Comparison of ENCODE assay signal across 8 cellular contexts in the genomic region with DNA sequence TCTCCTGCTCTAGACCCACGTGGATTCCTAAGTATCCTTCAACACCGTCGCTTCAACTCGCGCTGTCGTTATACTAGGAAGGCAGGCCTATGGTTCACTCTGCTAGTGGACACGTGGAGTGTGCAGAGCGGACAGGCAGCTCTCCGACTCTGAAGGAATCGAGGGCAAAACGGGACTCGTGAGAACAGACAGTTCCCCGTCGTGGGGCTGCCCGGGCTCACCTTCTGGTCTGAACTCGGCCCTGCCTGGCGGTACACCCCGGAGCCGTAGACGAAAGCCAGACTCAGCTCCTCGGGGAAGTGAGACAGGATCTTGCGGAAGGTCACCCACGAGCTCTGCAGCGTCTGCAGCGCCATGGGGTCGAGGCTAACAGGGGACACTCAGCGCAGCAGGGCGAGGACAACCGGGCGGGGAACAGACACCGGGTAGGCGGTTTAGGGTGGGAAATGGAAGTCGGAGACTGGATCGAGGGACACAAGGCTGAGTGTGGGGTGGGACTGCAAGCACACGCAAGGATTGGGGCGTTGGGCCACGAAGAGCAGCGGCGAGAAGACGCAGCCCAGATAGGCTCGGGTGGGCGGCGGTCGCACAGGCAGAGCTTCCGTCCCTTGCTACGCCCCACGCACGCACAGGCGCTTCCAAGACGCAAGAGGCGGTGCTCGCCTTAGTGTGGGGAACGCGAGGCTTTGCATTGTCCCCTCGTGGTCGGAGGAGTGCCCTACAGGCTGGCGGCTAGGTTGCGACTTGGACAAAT. TPM values are rescaled to one million over a fixed set of nuclear protein-coding genes. Genes with fewer than 3 reads are reported as not detected.
DNase-seq lines count a peak whose midpoint lies in the region; ATAC-seq and TF ChIP-seq lines count a peak whose summit lies in the region.

TAMM41 (minus strand) TSS at position 605 of the 754 bp plus-strand sequence; CDS start at position 356, 249 bp downstream.

- H3K27ac ChIP-seq in VCaP (peak within 1 kb of the TSS; percentile 89), mammary epithelial cell (ENCODE audit: insufficient read depth, low read depth, low read length) (peak within 1 kb of the TSS; percentile 70), smooth muscle cell (ENCODE audit: low read depth) (peak within 1 kb of the TSS; percentile 63)

- H3F3A ChIP-seq in smooth muscle cell (ENCODE audit: low read depth) = no peaks in the 10 kb centered on the region

- H3K4me2 ChIP-seq in mammary epithelial cell (ENCODE audit: insufficient read depth, low read depth, low read length) = peak within 1 kb of the TSS; percentile 94
- H3K4me2 ChIP-seq in smooth muscle cell = peak within 1 kb of the TSS; percentile 92

- H3K9me3 ChIP-seq in mammary epithelial cell (replicated peaks; ENCODE audit: insufficient read depth, low read length) (no peaks in the 10 kb centered on the region), smooth muscle cell (replicated peaks; ENCODE audit: low read depth) (no peaks in the 10 kb centered on the region)

- H3K79me2 ChIP-seq in mammary epithelial cell (ENCODE audit: insufficient read depth, low read length) (peaks cover 41% of the 10 kb centered on the region), smooth muscle cell (ENCODE audit: low read depth) (peaks cover 26% of the 10 kb centered on the region)

- CTCF ChIA-PET in mammary epithelial cell (lab: Charles Lee; ENCODE audit: low non-redundant PET) = interaction anchor here (0.6 kb wide), 1 partner anchor 208 kb away, joined by 6 read pairs; no protein-coding TSS in a partner anchor

- in situ Hi-C loops in ACHN (cut with HindIII; ENCODE audit: low pct_ligation_motif_present, low pct_unique_long_range_greater_than_20kb, low sequenced_read_pairs) (no loop called here), mammary epithelial cell (cut with MboI; ENCODE audit: low sequenced_read_pairs in 2 of 2) (no loop called here)

- H3K36me3 ChIP-seq in mammary epithelial cell (ENCODE audit: insufficient read depth, low read length) = peaks cover 3% of the 10 kb centered on the region
- no peaks in the 10 kb centered on the region for H3K36me3 ChIP-seq in smooth muscle cell (ENCODE audit: low read depth)

- DNase-seq in ACHN (peak; percentile 80), NCI-H2171 (lab: John Stamatoyannopoulos, UW) (peak; percentile 78), mammary epithelial cell (peak; percentile 82), iPS-NIHi11 (ENCODE audit: low spot score) (peak; percentile 94), smooth muscle cell (lab: John Stamatoyannopoulos, UW; ENCODE audit: unreplicated experiment) (peak; percentile 49)

- peak; percentile 100 for ATAC-seq in GM18858 (IDR thresholded peaks at IDR 0.05; ENCODE audit: unreplicated experiment)
- ATAC-seq in HG03095 (IDR thresholded peaks at IDR 0.05; ENCODE audit: unreplicated experiment) = peak; percentile 100

- WGBS in mammary epithelial cell (ENCODE audit: low coverage, missing lambda C conversion rate) = under 1% methylated on average over 29 of the region's 58 CpGs
- under 1% methylated on average over 56 of the region's 58 CpGs for WGBS in smooth muscle cell (ENCODE audit: low lambda C conversion rate)

- H2AFZ ChIP-seq in mammary epithelial cell (ENCODE audit: low read depth, low read length) (peak within 1 kb of the TSS; percentile 99), smooth muscle cell (ENCODE audit: low read depth) (peak within 1 kb of the TSS; percentile 98)

- H3K4me3 ChIP-seq in mammary epithelial cell (replicated peaks in 1 of 3; ENCODE audit: insufficient read depth in 1 of 3, low read depth in 2 of 3, low read length in 3 of 3) (peak within 1 kb of the TSS; percentile 62 to 99 (median 80)), smooth muscle cell (peak within 1 kb of the TSS; percentile 75)

- H3K27me3 ChIP-seq in mammary epithelial cell (ENCODE audit: insufficient read depth, low read length) = peaks cover 3% of the 10 kb centered on the region
- H3K27me3 ChIP-seq in smooth muscle cell (ENCODE audit: low read depth) = no peaks in the 10 kb centered on the region

- intact Hi-C loops in mammary epithelial cell (cut with micrococcal nuclease) = no loop called here

- TF ChIP-seq CTCF in VCaP (conservative IDR thresholded peaks at IDR 0.05) (peak; percentile 97), mammary epithelial cell (conservative IDR thresholded peaks at IDR 0.05 in 1 of 2, IDR thresholded peaks at IDR 0.05 in 1 of 2; ENCODE audit: extremely low read depth in 1 of 2, insufficient read depth in 1 of 2, low read depth in 1 of 2, low read length in 2 of 2) (peak; percentile 49 to 72), smooth muscle cell (IDR thresholded peaks at IDR 0.05; ENCODE audit: borderline replicate concordance, insufficient read depth, poor library complexity, severe bottlenecking) (peak; percentile 42)

- dilution Hi-C loops in mammary epithelial cell (cut with HindIII; ENCODE audit: low sequenced_read_pairs) = no loop called here

- H3K4me1 ChIP-seq in mammary epithelial cell (ENCODE audit: insufficient read depth, low read length) = peaks cover 12% of the 10 kb centered on the region
- peaks cover 10% of the 10 kb centered on the region for H3K4me1 ChIP-seq in smooth muscle cell (ENCODE audit: low read depth)

- H4K20me1 ChIP-seq in mammary epithelial cell (ENCODE audit: insufficient read depth, low read length) = no peaks in the 10 kb centered on the region
- no peaks in the 10 kb centered on the region for H4K20me1 ChIP-seq in smooth muscle cell (ENCODE audit: low read depth)

- H3K9ac ChIP-seq in mammary epithelial cell (ENCODE audit: insufficient read depth, low read length) (peak within 1 kb of the TSS; percentile 82), smooth muscle cell (ENCODE audit: low read depth) (peak within 1 kb of the TSS; percentile 73)

- BruUV-seq in mammary epithelial cell (replicated peaks; lab: Mats Ljungman, UMichigan) = TSS peak; percentile 25

RNA-seq across cellular contexts. Expression of gene TAMM41, which starts in this region (rescaled TPM):
- total RNA-seq in mammary epithelial cell (10 to 100 TPM; 10.3 to 26.4 TPM), smooth muscle cell (5.9 and 8.1 TPM in 2 replicates)
- polyA plus RNA-seq in mammary epithelial cell (14.6 TPM), smooth muscle cell (14.6 and 15.4 TPM in 2 replicates)
- polyA minus RNA-seq in mammary epithelial cell = 19.2 TPM

Comparison
In these comparisons a context has a peak if more than half of its experiments do, and no peak if none do; other contexts are left out.
1. Peak in every context shown above with its lines: DNase-seq, ATAC-seq, H3K4me3 ChIP-seq and H3K27ac ChIP-seq.
2. CTCF ChIP-seq: peak in every context shown above with its lines; median percentile 97 in VCaP; 60 in mammary epithelial cell; 42 in smooth muscle cell.